ENCODE assay signal across 1 cellular context in genomic region chr10:79378383-79378646, GRCh38.
TF ChIP-seq lines count a peak whose summit lies in the region.

No MANE protein-coding gene starts in this region.

TF ChIP-seq in K562, 482 proteins besides CTCF, POLR2A, EP300 and RAD21:
- TF ChIP-seq BHLHE40 (IDR thresholded peaks at IDR 0.05; ENCODE audit: low read length) (peak; percentile 15; the same call in 1 of the 2 replicates), ETV6 (IDR thresholded peaks at IDR 0.05; ENCODE audit: borderline replicate concordance in 1 of 2, low read depth in 2 of 2, low read length in 1 of 2) (no peak), ETV6 (CRISPR knock-in tag; IDR thresholded peaks at IDR 0.05; ENCODE audit: borderline replicate concordance) (no peak), HMG20A (CRISPR knock-in tag; conservative IDR thresholded peaks at IDR 0.05) (no peak), CHCHD3 (CRISPR knock-in tag; IDR thresholded peaks at IDR 0.05) (no peak), REST (CRISPR knock-in tag; IDR thresholded peaks at IDR 0.05; ENCODE audit: low read depth) (no peak), MTA2 (IDR thresholded peaks at IDR 0.05; ENCODE audit: low read depth) (no peak), RBM14 (IDR thresholded peaks at IDR 0.05; ENCODE audit: borderline replicate concordance, insufficient read depth, low read depth, low read length) (no peak), HLTF (IDR thresholded peaks at IDR 0.05) (0 out of 2 replicates have a peak, but pooled peaks have one; percentile 5), EGR1 (conservative IDR thresholded peaks at IDR 0.05) (no peak; the same call in 1 of the 2 replicates), RNF219 (CRISPR knock-in tag; IDR thresholded peaks at IDR 0.05) (no peak), KAT2B (IDR thresholded peaks at IDR 0.05; ENCODE audit: low read depth, low read length) (no peak)
